Comparison of ENCODE assay signal across 17 cellular contexts in genomic region chr10:59284111-59284975, GRCh38.
DNase-seq lines count a peak whose midpoint lies in the region; ATAC-seq, FAIRE-seq and TF ChIP-seq lines count a peak whose summit lies in the region.
"Had no signal": no experiment of that assay in that cellular context is flagged by ENCODE, and none has a peak within 500 bp of the region (broad histone marks: within the 10 kb centered on the region; RNA-seq: fewer than 3 reads in every experiment).

No MANE protein-coding gene starts in this region.

- no peak for FAIRE-seq in HepG2 (lab: Jason Lieb, UNC)
- FAIRE-seq: GM18507 had no signal

- DNase-seq in PC-3 (peak; percentile 61), caudate nucleus (lab: John Stamatoyannopoulos, UW) (peak in 4 of 61 donors; percentile 25 to 52 (median 34)), HepG2 (ENCODE audit: low spot score) (no peak), cerebellar cortex (ENCODE audit: low spot score) (no peak)
- DNase-seq in stimulated activated effector memory CD8-positive, alpha-beta T cell treated with anti-CD3 and anti-CD28 coated beads, Interleukin-12 subunit alpha, Interleukin-12 subunit beta, amount 100 ng/mL, for 72 hours (ENCODE audit: low spot score in 2 of 2): no peak
- DNase-seq: activated CD4-positive, CD25-positive, alpha-beta regulatory T cell; activated naive CD8-positive, alpha-beta T cell treated with anti-CD3 and anti-CD28 coated beads, Interleukin-2, amount 10 ng/mL, durations not matched to agents 7 days and 5 days; central memory CD4-positive, alpha-beta T cell; left colon; NCI-H1092 treated with DMSO at 0.1 percent for 48 hours; right lobe of liver; stimulated activated CD4-positive, alpha-beta T cell treated with anti-CD3 and anti-CD28 coated beads, Interleukin-2, amount 100 ng/mL, for 24 hours had no signal

- CTCF ChIA-PET in PC-3 (lab: Charles Lee) (no interaction called here), HepG2 (lab: Yijun Ruan, JAX; ENCODE audit: low intra/inter-chr PET ratio, low total read pairs) (no interaction called here)

- H3K9me3 ChIP-seq in PC-3 (ENCODE audit: low read length): no peaks in the 10 kb centered on the region
- H3K9me3 ChIP-seq in HepG2 (ENCODE audit: low read length): no peaks in the 10 kb centered on the region
- H3K9me3 ChIP-seq: right lobe of liver had no signal

- H3K27me3 ChIP-seq in PC-3 (ENCODE audit: low read length) (peaks cover 10% of the 10 kb centered on the region; the same call in 1 of the 2 replicates), HepG2 (ENCODE audit: control insufficient read depth in 1 of 2, insufficient read depth in 2 of 2, low read length in 2 of 2) (no peaks in the 10 kb centered on the region)
- H3K27me3 ChIP-seq: right lobe of liver had no signal

- H3K4me2 ChIP-seq in PC-3 (ENCODE audit: low read length) (peak overlapping the region; percentile 38; the same call in 1 of the 2 replicates), HepG2 (ENCODE audit: low read depth, low read length) (no peak overlapping the region)

- H2AFZ ChIP-seq in PC-3 (ENCODE audit: low read length): 0 out of 2 replicates have a peak overlapping the region, but pooled peaks have one; percentile 14
- H2AFZ ChIP-seq in HepG2 (ENCODE audit: low read length): no peak overlapping the region

- no peak for TF ChIP-seq RAD21 in HepG2 (CRISPR knock-in tag; IDR thresholded peaks at IDR 0.05)

- no peak for TF ChIP-seq CTCF in PC-3 (conservative IDR thresholded peaks at IDR 0.05; ENCODE audit: low read depth, low read length)
- TF ChIP-seq CTCF in HepG2 (CRISPR knock-in tag; IDR thresholded peaks at IDR 0.05): no peak

- H3K9ac ChIP-seq in PC-3 (ENCODE audit: low read length) (no peak overlapping the region), HepG2 (ENCODE audit: insufficient read depth, low read depth, low read length) (no peak overlapping the region)

- H3K27ac ChIP-seq in PC-3 (ENCODE audit: low read length): 0 out of 2 replicates have a peak overlapping the region, but pooled peaks have one; percentile 25
- H3K27ac ChIP-seq in caudate nucleus (ENCODE audit: low read depth, low read length): peak overlapping the region; percentile 87
- H3K27ac ChIP-seq in HepG2 (ENCODE audit: extremely low read length, insufficient read depth, low read length): no peak overlapping the region
- H3K27ac ChIP-seq: right lobe of liver had no signal

- no peaks in the 10 kb centered on the region for H3K4me1 Mint-ChIP-seq in stimulated activated effector memory CD8-positive, alpha-beta T cell treated with anti-CD3 and anti-CD28 coated beads, Interleukin-12 subunit alpha, Interleukin-12 subunit beta, amount 100 ng/mL, for 72 hours
- H3K4me1 Mint-ChIP-seq: activated naive CD8-positive, alpha-beta T cell treated with anti-CD3 and anti-CD28 coated beads, Interleukin-2, amount 10 ng/mL, durations not matched to agents 7 days and 5 days had no signal

- 73% methylated on average over 7 of the region's 7 CpGs for WGBS in HepG2 (ENCODE audit: low lambda C conversion rate)

- in situ Hi-C loops in HepG2 (cut with HindIII; ENCODE audit: extremely low pct_ligation_motif_present, low pct_unique_long_range_greater_than_20kb): no loop called here

- TF ChIP-seq EP300 in HepG2 (IDR thresholded peaks at IDR 0.05; ENCODE audit: low read depth in 2 of 2, low read length in 2 of 2): no peak
- no peak for TF ChIP-seq EP300 in HepG2 (CRISPR knock-in tag; IDR thresholded peaks at IDR 0.05; ENCODE audit: borderline replicate concordance)

- peaks cover 3% of the 10 kb centered on the region for H3K9me3 Mint-ChIP-seq in stimulated activated effector memory CD8-positive, alpha-beta T cell treated with anti-CD3 and anti-CD28 coated beads, Interleukin-12 subunit alpha, Interleukin-12 subunit beta, amount 100 ng/mL, for 72 hours
- H3K9me3 Mint-ChIP-seq: activated naive CD8-positive, alpha-beta T cell treated with anti-CD3 and anti-CD28 coated beads, Interleukin-2, amount 10 ng/mL, durations not matched to agents 7 days and 5 days; T-helper 2 cell treated with Interferon-gamma antibody and Interleukin-4, amounts not matched to agents 5 μg/mL and 100 μg/mL, for 36 hours had no signal

- H3K36me3 ChIP-seq in PC-3 (ENCODE audit: low read depth, low read length) (no peaks in the 10 kb centered on the region), HepG2 (replicated peaks in 1 of 2; ENCODE audit: control insufficient read depth in 1 of 2, insufficient read depth in 2 of 2, low read length in 2 of 2) (no peaks in the 10 kb centered on the region)
- H3K36me3 ChIP-seq: right lobe of liver had no signal

- no peak overlapping the region for H3K27ac Mint-ChIP-seq in stimulated activated effector memory CD8-positive, alpha-beta T cell treated with anti-CD3 and anti-CD28 coated beads, Interleukin-12 subunit alpha, Interleukin-12 subunit beta, amount 100 ng/mL, for 72 hours
- H3K27ac Mint-ChIP-seq: activated naive CD8-positive, alpha-beta T cell treated with anti-CD3 and anti-CD28 coated beads, Interleukin-2, amount 10 ng/mL, durations not matched to agents 7 days and 5 days; T-helper 2 cell treated with Interferon-gamma antibody and Interleukin-4, amounts not matched to agents 5 μg/mL and 100 μg/mL, for 36 hours had no signal

- no peak overlapping the region for H3K4me3 Mint-ChIP-seq in stimulated activated effector memory CD8-positive, alpha-beta T cell treated with anti-CD3 and anti-CD28 coated beads, Interleukin-12 subunit alpha, Interleukin-12 subunit beta, amount 100 ng/mL, for 72 hours
- H3K4me3 Mint-ChIP-seq: activated naive CD8-positive, alpha-beta T cell treated with anti-CD3 and anti-CD28 coated beads, Interleukin-2, amount 10 ng/mL, durations not matched to agents 7 days and 5 days; T-helper 2 cell treated with Interferon-gamma antibody and Interleukin-4, amounts not matched to agents 5 μg/mL and 100 μg/mL, for 36 hours had no signal

- BruUV-seq in PC-3 (replicated peaks; lab: Mats Ljungman, UMichigan) (no TSS peak), HepG2 (replicated peaks; lab: Mats Ljungman, UMichigan) (no TSS peak)

- H3K36me3 Mint-ChIP-seq in stimulated activated effector memory CD8-positive, alpha-beta T cell treated with anti-CD3 and anti-CD28 coated beads, Interleukin-12 subunit alpha, Interleukin-12 subunit beta, amount 100 ng/mL, for 72 hours: no peaks in the 10 kb centered on the region
- H3K36me3 Mint-ChIP-seq: activated naive CD8-positive, alpha-beta T cell treated with anti-CD3 and anti-CD28 coated beads, Interleukin-2, amount 10 ng/mL, durations not matched to agents 7 days and 5 days had no signal

- H3K4me3 ChIP-seq in PC-3 (ENCODE audit: low read length) (no peak overlapping the region), HepG2 (replicated peaks in 1 of 3; ENCODE audit: insufficient read depth in 1 of 3, low read depth in 2 of 3, low read length in 3 of 3) (no peak overlapping the region)
- H3K4me3 ChIP-seq: right lobe of liver had no signal

- no peak for TF ChIP-seq POLR2A in HepG2 (IDR thresholded peaks at IDR 0.05; ENCODE audit: insufficient read depth in 1 of 2, low read depth in 2 of 2, low read length in 2 of 2)

- H3K79me2 ChIP-seq in PC-3 (ENCODE audit: low read length) (no peaks in the 10 kb centered on the region), HepG2 (ENCODE audit: insufficient read depth, low read length) (no peaks in the 10 kb centered on the region)

- H3K9me2 ChIP-seq in PC-3 (replicated peaks; ENCODE audit: low read length): no peaks in the 10 kb centered on the region

- ATAC-seq in PC-3 (peak; percentile 38; the same call in 1 of the 2 replicates), HepG2 (no peak), HG02970 (IDR thresholded peaks at IDR 0.05; ENCODE audit: low FRiP score, unreplicated experiment) (no peak), HG02642 (IDR thresholded peaks at IDR 0.05; ENCODE audit: poor library complexity, unreplicated experiment) (no peak), GM21381 (IDR thresholded peaks at IDR 0.05; ENCODE audit: unreplicated experiment) (no peak)
- peak; percentile 31 for ATAC-seq in stimulated activated effector memory CD8-positive, alpha-beta T cell treated with anti-CD3 and anti-CD28 coated beads, Interleukin-12 subunit alpha, Interleukin-12 subunit beta, amount 100 ng/mL, for 72 hours
- ATAC-seq: left colon had no signal

- H3F3A ChIP-seq in PC-3 (ENCODE audit: low read length, unreplicated experiment): no peaks in the 10 kb centered on the region

- intact Hi-C loops in PC-3 (cut with micrococcal nuclease) (no loop called here), HepG2 (cut with micrococcal nuclease; ENCODE audit: unreplicated experiment) (no loop called here)

- H4K20me1 ChIP-seq in PC-3 (ENCODE audit: low read length): no peaks in the 10 kb centered on the region
- no peaks in the 10 kb centered on the region for H4K20me1 ChIP-seq in HepG2 (ENCODE audit: insufficient read depth, low read length)

- H3K4me1 ChIP-seq in PC-3 (ENCODE audit: insufficient read depth, low read length) (peaks cover 9% of the 10 kb centered on the region), HepG2 (ENCODE audit: insufficient read depth, low read length) (no peaks in the 10 kb centered on the region)
- H3K4me1 ChIP-seq: right lobe of liver had no signal

- POLR2A ChIA-PET in PC-3 (lab: Charles Lee; ENCODE audit: unreplicated experiment): no interaction called here
- POLR2A ChIA-PET in HepG2 (lab: Yijun Ruan, JAX): no interaction called here

TF ChIP-seq in HepG2, 621 proteins besides CTCF, POLR2A, EP300 and RAD21:
- TF ChIP-seq NBN (conservative IDR thresholded peaks at IDR 0.05) (0 out of 2 replicates have a peak, but pooled peaks have one; percentile 16), ZBTB33 (CRISPR knock-in tag; IDR thresholded peaks at IDR 0.05) (no peak)

Comparison
In these comparisons a context has a peak if more than half of its experiments do, and no peak if none do; other contexts are left out.
1. ATAC-seq: peak in PC-3 (single experiment) and stimulated activated effector memory CD8-positive, alpha-beta T cell treated with anti-CD3 and anti-CD28 coated beads, Interleukin-12 subunit alpha, Interleukin-12 subunit beta, amount 100 ng/mL, for 72 hours (single experiment); none in HepG2 (single experiment), HG02970 (single experiment), HG02642 (single experiment) and GM21381 (single experiment).